Comparison of ENCODE assay signal across 16 cellular contexts in genomic region chr9:100689635-100690034, GRCh38.
A peak's percentile ranks its signal among the peaks of the same experiment; 100 is the strongest.
DNase-seq lines count a peak whose midpoint lies in the region; ATAC-seq and TF ChIP-seq lines count a peak whose summit lies in the region.
"Had no signal": no experiment of that assay in that cellular context is flagged by ENCODE, and none has a peak within 500 bp of the region (broad histone marks: within the 10 kb centered on the region; RNA-seq: fewer than 3 reads in every experiment).

No MANE protein-coding gene starts in this region.

- no peaks in the 10 kb centered on the region for H3K4me1 ChIP-seq in psoas muscle
- H3K4me1 ChIP-seq: heart right ventricle had no signal

- TF ChIP-seq CTCF in psoas muscle (IDR thresholded peaks at IDR 0.05) = no peak

- H3K27me3 ChIP-seq in psoas muscle (ENCODE audit: insufficient read depth in 3 of 3, low read length in 2 of 3) = peaks cover 0 to 3% (median 0%) of the 10 kb centered on the region in 3 donors

- ATAC-seq in GM18868 (IDR thresholded peaks at IDR 0.05; ENCODE audit: unreplicated experiment) = peak; percentile 84
- ATAC-seq in GM21723 (IDR thresholded peaks at IDR 0.05; ENCODE audit: unreplicated experiment) = peak; percentile 77
- peak; percentile 61 for ATAC-seq in HG03460 (IDR thresholded peaks at IDR 0.05; ENCODE audit: unreplicated experiment)
- no peak for ATAC-seq in HG02678 (IDR thresholded peaks at IDR 0.05; ENCODE audit: unreplicated experiment)
- no peak for ATAC-seq in psoas muscle
- ATAC-seq: activated CD4-positive, CD25-positive, alpha-beta regulatory T cell treated with anti-CD3 and anti-CD28 coated beads, Interleukin-2, amount 50 U/mL, for 24 hours; heart right ventricle; left cardiac atrium; mucosa of descending colon had no signal

- DNase-seq in astrocyte of the hippocampus (ENCODE audit: low read depth, low spot score) = peak; percentile 37
- no peak for DNase-seq in NCI-H524 treated with DMSO at 0.1 percent for 48 hours (lab: John Stamatoyannopoulos, UW)
- no peak for DNase-seq in NCI-H146 treated with DMSO at 0.1 percent for 48 hours (lab: John Stamatoyannopoulos, UW; ENCODE audit: unreplicated experiment)
- DNase-seq in psoas muscle = no peak
- DNase-seq: heart right ventricle, left cardiac atrium, mucosa of descending colon, RPMI8226, T-helper 1 cell had no signal

- WGBS in psoas muscle, 3 donors = 80 to 91% (median 85%) methylated on average over 3 of the region's 3 CpGs

- no peak overlapping the region for H3K4me3 ChIP-seq in psoas muscle
- H3K4me3 ChIP-seq: heart right ventricle, mucosa of descending colon, skin epidermis had no signal

- no peaks in the 10 kb centered on the region for H3K9me3 ChIP-seq in psoas muscle
- H3K9me3 ChIP-seq: heart right ventricle, mucosa of descending colon had no signal

- H3K27ac ChIP-seq in psoas muscle = no peak overlapping the region
- H3K27ac ChIP-seq: C4-2B, heart right ventricle, skin epidermis had no signal

- intact Hi-C loops in psoas muscle (cut with DNase I) = no loop called here

- no peaks in the 10 kb centered on the region for H3K36me3 ChIP-seq in psoas muscle (ENCODE audit: insufficient read depth in 1 of 2, low read depth in 1 of 2)
- H3K36me3 ChIP-seq: heart right ventricle had no signal

Comparison
In these comparisons a context has a peak if more than half of its experiments do, and no peak if none do; other contexts are left out.
1. ATAC-seq: peak in GM18868 (single experiment), GM21723 (single experiment) and HG03460 (single experiment); none in HG02678 (single experiment) and psoas muscle (0 of 4).